Comparison of ENCODE assay signal across 20 cellular contexts in the genomic region with DNA sequence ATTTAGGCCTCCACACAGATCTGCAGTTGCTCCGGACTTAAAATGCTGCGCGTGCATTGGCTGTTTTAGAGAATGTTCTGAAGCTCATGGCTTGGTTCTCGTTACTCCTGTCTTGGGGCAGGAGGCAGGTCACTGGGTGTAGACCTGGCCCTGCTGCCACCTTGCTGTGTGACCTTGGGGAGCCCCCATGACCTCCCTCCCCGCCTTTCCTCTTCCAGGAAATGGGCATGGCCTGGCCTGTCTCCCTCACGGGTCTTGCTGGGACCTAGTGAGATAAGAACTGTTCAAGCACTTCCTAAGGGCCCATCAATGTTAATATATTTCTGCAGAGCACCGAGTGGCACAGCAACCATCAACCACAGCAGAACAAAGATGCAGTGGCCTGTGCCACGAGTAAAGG. TPM values are rescaled to one million over a fixed set of nuclear protein-coding genes. Genes with fewer than 3 reads are reported as not detected.
DNase-seq lines count a peak whose midpoint lies in the region; ATAC-seq and TF ChIP-seq lines count a peak whose summit lies in the region.
"Had no signal": no experiment of that assay in that cellular context is flagged by ENCODE, and none has a peak within 500 bp of the region (broad histone marks: within the 10 kb centered on the region; RNA-seq: fewer than 3 reads in every experiment).

No MANE protein-coding gene starts in this region.

- no peak overlapping the region for H3K4me3 ChIP-seq in KMS-11 (IDR thresholded peaks at IDR 0.05; ENCODE audit: insufficient read depth, low read depth, low read length)
- H3K4me3 ChIP-seq in spleen: peak overlapping the region in 1 of 8 donors; percentile 3
- H3K4me3 ChIP-seq: ascending aorta, MG63, upper lobe of left lung had no signal

- H4K20me1 ChIP-seq in KMS-11 (ENCODE audit: insufficient read depth): no peaks in the 10 kb centered on the region

- no peaks in the 10 kb centered on the region for H3K79me2 ChIP-seq in KMS-11 (ENCODE audit: insufficient read depth, low read depth)

- peaks cover 32% of the 10 kb centered on the region for H3K27me3 Mint-ChIP-seq in activated T-cell treated with anti-CD3 and anti-CD28 coated beads, Interleukin-2, amount 50 U/mL, for 72 hours (ENCODE audit: low read depth)
- H3K27me3 Mint-ChIP-seq in immature natural killer cell (ENCODE audit: low read depth in 3 of 3): peaks cover 14 to 28% (median 25%) of the 10 kb centered on the region in 3 donors

- TF ChIP-seq CTCF in KMS-11 (conservative IDR thresholded peaks at IDR 0.05; ENCODE audit: low read depth, low read length) (no peak), spleen (IDR thresholded peaks at IDR 0.05 in 8 of 11, conservative IDR thresholded peaks at IDR 0.05 in 3 of 11) (no peak)

- H3K27ac ChIP-seq in KMS-11: no peak overlapping the region
- peak overlapping the region; percentile 69 to 96 (median 90) for H3K27ac ChIP-seq in spleen
- H3K27ac ChIP-seq: ascending aorta had no signal

- peak overlapping the region; percentile 92; the same call in 1 of the 2 replicates for H3K4me2 ChIP-seq in KMS-11

- 47 to 74% (median 65%) methylated on average over 7 to 8 of the region's 8 CpGs for WGBS in spleen, 5 donors

- H3K36me3 Mint-ChIP-seq in activated T-cell treated with anti-CD3 and anti-CD28 coated beads, Interleukin-2, amount 50 U/mL, for 72 hours (ENCODE audit: insufficient read depth in 2 of 2): peaks cover 6% of the 10 kb centered on the region in 2 donors
- peaks cover 7 to 24% (median 16%) of the 10 kb centered on the region in 3 donors for H3K36me3 Mint-ChIP-seq in immature natural killer cell

- ATAC-seq in activated T-cell treated with anti-CD3 and anti-CD28 coated beads, Interleukin-2, amount 50 U/mL, for 72 hours (replicated peaks in 1 of 2): no peak
- no peak for ATAC-seq in GM21786 (IDR thresholded peaks at IDR 0.05; ENCODE audit: unreplicated experiment)
- ATAC-seq: SK-N-SH treated with all-trans-retinoic acid at 6 μM for 48 hours had no signal

- no peak overlapping the region for H3K9ac ChIP-seq in KMS-11

- DNase-seq in activated T-cell treated with anti-CD3 and anti-CD28 coated beads, Interleukin-2, amount 50 U/mL, for 72 hours: no peak
- no peak for DNase-seq in activated T-cell treated with anti-CD3 and anti-CD28 coated beads, Interleukin-2, amount 50 U/mL, for 48 hours
- DNase-seq in immature natural killer cell (no peak), spleen (peak; percentile 74), NCI-H187 treated with DMSO at 0.1 percent for 48 hours (lab: John Stamatoyannopoulos, UW) (no peak), SIG-M5 treated with dmso at 0.1 percent for 504 hours (lab: John Stamatoyannopoulos, UW; ENCODE audit: unreplicated experiment) (no peak)
- DNase-seq: activated CD4-positive, CD25-positive, alpha-beta regulatory T cell; Calu3; cortex of kidney; GF-D8; mesendoderm; MG63; NCI-H2081; NCI-H524 treated with DMSO at 0.1 percent for 48 hours; occipital lobe; upper lobe of left lung had no signal

- H2AFZ ChIP-seq in KMS-11 (ENCODE audit: low read depth): no peak overlapping the region

- TF ChIP-seq POLR2A in spleen (IDR thresholded peaks at IDR 0.05): no peak

- peaks cover 10% of the 10 kb centered on the region for H3K4me1 Mint-ChIP-seq in activated T-cell treated with anti-CD3 and anti-CD28 coated beads, Interleukin-2, amount 50 U/mL, for 72 hours (ENCODE audit: low read depth)
- H3K4me1 Mint-ChIP-seq in immature natural killer cell: peaks cover 16 to 17% of the 10 kb centered on the region in 2 donors

- H3K36me3 ChIP-seq in KMS-11 (ENCODE audit: insufficient read depth) (no peaks in the 10 kb centered on the region), spleen (peaks cover 0 to 56% (median 19%) of the 10 kb centered on the region in 6 donors)

- no peaks in the 10 kb centered on the region for H3K9me3 ChIP-seq in spleen
- H3K9me3 ChIP-seq: ascending aorta, MG63, upper lobe of left lung had no signal

- peak overlapping the region; percentile 7 to 51 for H3K4me3 Mint-ChIP-seq in activated T-cell treated with anti-CD3 and anti-CD28 coated beads, Interleukin-2, amount 50 U/mL, for 72 hours
- H3K4me3 Mint-ChIP-seq in immature natural killer cell: peak overlapping the region; percentile 72 to 86 (median 77)

- no peaks in the 10 kb centered on the region for H3K9me3 Mint-ChIP-seq in activated T-cell treated with anti-CD3 and anti-CD28 coated beads, Interleukin-2, amount 50 U/mL, for 72 hours
- H3K9me3 Mint-ChIP-seq in immature natural killer cell: no peaks in the 10 kb centered on the region

- H3K4me1 ChIP-seq in KMS-11 (ENCODE audit: low read depth, poor library complexity, severe bottlenecking) (peaks cover 56% of the 10 kb centered on the region), spleen (peaks cover 67 to 97% (median 84%) of the 10 kb centered on the region in 6 donors)
- H3K4me1 ChIP-seq: ascending aorta had no signal

- no peaks in the 10 kb centered on the region for H3K27me3 ChIP-seq in KMS-11 (ENCODE audit: insufficient read depth, low read depth)
- H3K27me3 ChIP-seq in spleen (replicated peaks in 1 of 7): peaks cover 0 to 11% (median 0%) of the 10 kb centered on the region in 7 donors
- H3K27me3 ChIP-seq: ascending aorta, MG63, upper lobe of left lung had no signal

- intact Hi-C loops in spleen (cut with DNase I; ENCODE audit: low total_unique reads): loop anchor here (5.0 kb wide), 1 partner anchor 47 kb away; no protein-coding TSS in a partner anchor

- no peak overlapping the region for H3K27ac Mint-ChIP-seq in activated T-cell treated with anti-CD3 and anti-CD28 coated beads, Interleukin-2, amount 50 U/mL, for 72 hours
- H3K27ac Mint-ChIP-seq in immature natural killer cell: peak overlapping the region in 1 of 6 donors; percentile 93

RNA-seq across cellular contexts. Expression of a gene that starts 49.4 kb away (rescaled TPM):
- under 1 TPM; 0.36 to 0.76 TPM for total RNA-seq in activated T-cell treated with anti-CD3 and anti-CD28 coated beads, Interleukin-2, amount 50 U/mL, for 72 hours
- polyA plus RNA-seq in immature natural killer cell (100 to 1,000 TPM in 1 of 3 donors, 10 to 100 TPM in 2; 55.0 to 102 (median 91.0) TPM), spleen (10 to 100 TPM in 2 of 3 donors, 1 to 10 TPM in 1; 9.7 to 27.1 (median 19.5) TPM)
- total RNA-seq in spleen: 100 to 1,000 TPM in 6 of 7 donors, 10 to 100 TPM in 1; 86.0 to 179 (median 106) TPM

Comparison
In these comparisons a context has a peak if more than half of its experiments do, and no peak if none do; other contexts are left out.
1. RNA of a gene that starts 49.4 kb away (total RNA-seq): 86.0 to 179 TPM in spleen; 0.36 to 0.76 TPM in activated T-cell treated with anti-CD3 and anti-CD28 coated beads, Interleukin-2, amount 50 U/mL, for 72 hours; every median in the first group is over 10 times any median in the second.